In the genomic region with DNA sequence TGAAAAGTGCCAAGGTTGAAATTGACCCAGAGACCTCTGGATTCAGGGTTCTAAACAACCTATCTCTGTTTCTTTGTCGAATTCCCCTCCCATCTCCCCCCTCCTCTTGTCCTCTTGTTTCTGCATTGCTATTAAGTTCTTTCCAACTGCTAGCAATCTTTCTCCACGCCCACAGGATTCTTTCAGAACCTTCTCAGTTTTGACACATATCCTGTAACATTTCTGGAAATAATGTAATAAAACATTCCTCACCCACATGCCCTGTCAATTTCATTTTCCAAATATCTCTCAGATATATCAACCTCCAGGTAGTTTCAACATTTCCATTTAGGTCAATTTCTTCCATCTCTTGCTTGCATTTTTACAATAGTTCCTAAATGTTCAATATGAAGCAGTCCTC, we compare ENCODE assay signal across 32 cellular contexts.
"Had no signal": no experiment of that assay in that cellular context is flagged by ENCODE, and none has a peak within 500 bp of the region (broad histone marks: within the 10 kb centered on the region; RNA-seq: fewer than 3 reads in every experiment).

No MANE protein-coding gene starts in this region.

- ATAC-seq: activated CD8-positive, alpha-beta T cell treated with anti-CD3 and anti-CD28 coated beads for 36 hours; activated naive CD4-positive, alpha-beta T cell treated with anti-CD3 and anti-CD28 coated beads, Interleukin-2, amount 50 U/mL, for 72 hours; activated T-cell treated with anti-CD3 and anti-CD28 coated beads, Interleukin-2, amount 50 U/mL, for 4 hours; activated T-cell treated with anti-CD3 and anti-CD28 coated beads, Interleukin-2, amount 50 U/mL, for 72 hours; activated T-helper 17 cell treated with anti-CD3 and anti-CD28 coated beads, Interleukin-2, amount 50 U/mL, for 72 hours; body of pancreas had no signal

- DNase-seq: activated B cell treated with CpG ODN at 0.5 μM for 24 hours; activated CD4-positive, alpha-beta memory T cell treated with anti-CD3 and anti-CD28 coated beads for 36 hours; activated CD4-positive, alpha-beta T cell treated with anti-CD3 and anti-CD28 coated beads for 4 hours; activated CD4-positive, alpha-beta T cell treated with anti-CD3 and anti-CD28 coated beads, Interleukin-2, amount 10 ng/mL, durations not matched to agents 24 days and 14 days; activated CD4-positive, alpha-beta T cell treated with anti-CD3 and anti-CD28 coated beads, Interleukin-2, amount 50 U/mL, for 1 hour; activated CD4-positive, alpha-beta T cell treated with anti-CD3 and anti-CD28 coated beads, Interleukin-2, amount 50 U/mL, for 4 hours; activated CD4-positive, CD25-positive, alpha-beta regulatory T cell treated with anti-CD3 and anti-CD28 coated beads, Interleukin-2, amount 50 U/mL, for 72 hours; activated CD8-positive, alpha-beta memory T cell treated with anti-CD3 and anti-CD28 coated beads, Interleukin-2, amount 50 U/mL, for 4 hours; activated CD8-positive, alpha-beta T cell treated with anti-CD3 and anti-CD28 coated beads for 36 hours; activated effector memory CD4-positive, alpha-beta T cell treated with anti-CD3 and anti-CD28 coated beads, Interleukin-2, amount 50 U/mL, for 16 hours; activated gamma-delta T cell treated with Interleukin-2 at 50 U/mL for 16 hours; activated naive CD4-positive, alpha-beta T cell; activated naive CD4-positive, alpha-beta T cell treated with anti-CD3 and anti-CD28 coated beads for 36 hours; activated naive CD4-positive, alpha-beta T cell treated with anti-CD3 and anti-CD28 coated beads, Interleukin-2, amount 50 U/mL, for 16 hours; activated naive CD8-positive, alpha-beta T cell treated with anti-CD3 and anti-CD28 coated beads for 36 hours; activated T-cell treated with anti-CD3 and anti-CD28 coated beads for 4 hours; activated T-cell treated with anti-CD3 and anti-CD28 coated beads, Interleukin-2, amount 50 U/mL, for 1 hour; activated T-cell treated with anti-CD3 and anti-CD28 coated beads, Interleukin-2, amount 50 U/mL, for 4 hours; activated T-cell treated with anti-CD3 and anti-CD28 coated beads, Interleukin-2, amount 50 U/mL, for 72 hours; adrenal gland; amniotic stem cell; aorta; body of pancreas; brain microvascular endothelial cell; cerebellar nuclear complex; T-helper 1 cell; T-helper 2 cell; T-helper 9 cell had no signal

- H3K4me3 ChIP-seq: adrenal gland, body of pancreas, breast epithelium, cardiac muscle cell had no signal
